8 cellular contexts compared by ENCODE assay signal in genomic region chr5:172453206-172453985, GRCh38. TPM values are rescaled to one million over a fixed set of nuclear protein-coding genes. Genes with fewer than 3 reads are reported as not detected.
A peak's percentile ranks its signal among the peaks of the same experiment; 100 is the strongest.
DNase-seq lines count a peak whose midpoint lies in the region; ATAC-seq and TF ChIP-seq lines count a peak whose summit lies in the region.

No MANE protein-coding gene starts in this region.

- POLR2A ChIA-PET in A673 (lab: Charles Lee; ENCODE audit: low non-redundant PET) = interaction anchor here (0.6 kb wide), 1 partner anchor 16 kb away, joined by 3 read pairs; no protein-coding TSS in a partner anchor
- POLR2A ChIA-PET in HEK293 (lab: Yijun Ruan, JAX) = interaction anchor here (0.5 kb wide), 1 partner anchor 230 kb away, joined by 3 read pairs; no protein-coding TSS in a partner anchor

- H3K4me1 ChIP-seq in A673 (ENCODE audit: insufficient read depth, low read length, poor library complexity, severe bottlenecking) (peaks cover 11% of the 10 kb centered on the region), HEK293 (ENCODE audit: control insufficient read depth, insufficient read depth, low read length) (no peaks in the 10 kb centered on the region; the same call in 1 of the 2 replicates), neuron (ENCODE audit: insufficient read depth, low read length) (peaks cover 11% of the 10 kb centered on the region)

- peak overlapping the region; percentile 71 for H3K27ac ChIP-seq in A673 (ENCODE audit: low read depth, low read length, poor library complexity, severe bottlenecking)
- no peak overlapping the region for H3K27ac ChIP-seq in HEK293 (ENCODE audit: extremely low read depth, low read depth, low read length)
- peak overlapping the region; percentile 61 for H3K27ac ChIP-seq in VCaP

- peak overlapping the region; percentile 35 for H2AFZ ChIP-seq in neuron (ENCODE audit: low read depth, low read length)

- CTCF ChIA-PET in A673 (lab: Charles Lee) = interaction anchor here (1.4 kb wide), 1 partner anchor 16 kb away, joined by 4 read pairs; no protein-coding TSS in a partner anchor
- CTCF ChIA-PET in HEK293 (lab: Yijun Ruan, JAX) = interaction anchor here (0.6 to 5.0 kb wide), 8 partner anchors 14 to 825 kb away, joined by 3 to 67 read pairs (median 4); no protein-coding TSS in a partner anchor

- H3K36me3 ChIP-seq in A673 (ENCODE audit: insufficient read depth, low read length, poor library complexity, severe bottlenecking) (no peaks in the 10 kb centered on the region), HEK293 (ENCODE audit: control insufficient read depth in 2 of 2, insufficient read depth in 1 of 2, low read length in 2 of 2) (no peaks in the 10 kb centered on the region), neuron (ENCODE audit: insufficient read depth, low read length) (peaks cover 6% of the 10 kb centered on the region)

- H3K9me3 ChIP-seq in A673 (ENCODE audit: low read depth, low read length, poor library complexity, severe bottlenecking) (no peaks in the 10 kb centered on the region), HEK293 (ENCODE audit: control insufficient read depth, insufficient read depth, low read depth, low read length) (no peaks in the 10 kb centered on the region), neuron (ENCODE audit: low read length) (no peaks in the 10 kb centered on the region)

- H3K27me3 ChIP-seq in A673 (replicated peaks; ENCODE audit: insufficient read depth, low read depth, low read length, poor library complexity) (no peaks in the 10 kb centered on the region), neuron (ENCODE audit: insufficient read depth, low read length) (no peaks in the 10 kb centered on the region)

- TF ChIP-seq POLR2A in GM18505 (IDR thresholded peaks at IDR 0.05; ENCODE audit: borderline replicate concordance, extremely low read depth, insufficient read depth, insufficient read length) = no peak

- BruUV-seq in A673 (replicated peaks; lab: Mats Ljungman, UMichigan) = TSS peak; percentile 38

- intact Hi-C loops in A673 (cut with micrococcal nuclease; ENCODE audit: unreplicated experiment) = no loop called here

- H3K4me3 ChIP-seq in A673 (ENCODE audit: low read depth, low read length, poor library complexity, severe bottlenecking) (peak overlapping the region; percentile 77), HEK293 (ENCODE audit: low read depth, low read length) (peak overlapping the region; percentile 65), neuron (ENCODE audit: low read length) (peak overlapping the region; percentile 78)

- peak; percentile 71 for DNase-seq in A673 (ENCODE audit: low spot score)
- peak; percentile 46 for DNase-seq in fibroblast of the conjunctiva (ENCODE audit: low read depth)

- TF ChIP-seq CTCF in A673 (conservative IDR thresholded peaks at IDR 0.05; ENCODE audit: low read depth, low read length) (peak; percentile 56), HEK293 (tag by site-specific recombination; IDR thresholded peaks at IDR 0.05) (0 out of 2 replicates have a peak, but pooled peaks have one; percentile 20), VCaP (conservative IDR thresholded peaks at IDR 0.05) (no peak)

- ATAC-seq in HG02759 (IDR thresholded peaks at IDR 0.05; ENCODE audit: unreplicated experiment) (no peak), HG02938 (IDR thresholded peaks at IDR 0.05; ENCODE audit: unreplicated experiment) (no peak), GM18505 (IDR thresholded peaks at IDR 0.05; ENCODE audit: unreplicated experiment) (no peak)

TF ChIP-seq in HEK293, 187 proteins besides CTCF, POLR2A, EP300 and RAD21:
- TF ChIP-seq ZFP69B (tag by site-specific recombination; IDR thresholded peaks at IDR 0.05) (peak; percentile 84; the same call in 1 of the 2 replicates), ZNF302 (tag by site-specific recombination; IDR thresholded peaks at IDR 0.05; ENCODE audit: low read depth) (no peak), ZNF692 (tag by site-specific recombination; IDR thresholded peaks at IDR 0.05) (peak; percentile 94), ZNF600 (tag by site-specific recombination; IDR thresholded peaks at IDR 0.05) (0 out of 2 replicates have a peak, but pooled peaks have one; percentile 50), GLIS2 (tag by site-specific recombination; IDR thresholded peaks at IDR 0.05) (peak; percentile 70), ZBTB44 (tag by site-specific recombination; IDR thresholded peaks at IDR 0.05) (no peak), ZSCAN30 (tag by site-specific recombination; IDR thresholded peaks at IDR 0.05) (0 out of 2 replicates have a peak, but pooled peaks have one; percentile 51), ZNF416 (tag by site-specific recombination; IDR thresholded peaks at IDR 0.05) (no peak), ZBTB1 (tag by site-specific recombination; IDR thresholded peaks at IDR 0.05) (no peak), ZBTB6 (tag by site-specific recombination; IDR thresholded peaks at IDR 0.05) (peak; percentile 59), ZBTB17 (tag by site-specific recombination; IDR thresholded peaks at IDR 0.05) (peak; percentile 18; the same call in 1 of the 2 replicates)
- TF ChIP-seq, protein P1, sequence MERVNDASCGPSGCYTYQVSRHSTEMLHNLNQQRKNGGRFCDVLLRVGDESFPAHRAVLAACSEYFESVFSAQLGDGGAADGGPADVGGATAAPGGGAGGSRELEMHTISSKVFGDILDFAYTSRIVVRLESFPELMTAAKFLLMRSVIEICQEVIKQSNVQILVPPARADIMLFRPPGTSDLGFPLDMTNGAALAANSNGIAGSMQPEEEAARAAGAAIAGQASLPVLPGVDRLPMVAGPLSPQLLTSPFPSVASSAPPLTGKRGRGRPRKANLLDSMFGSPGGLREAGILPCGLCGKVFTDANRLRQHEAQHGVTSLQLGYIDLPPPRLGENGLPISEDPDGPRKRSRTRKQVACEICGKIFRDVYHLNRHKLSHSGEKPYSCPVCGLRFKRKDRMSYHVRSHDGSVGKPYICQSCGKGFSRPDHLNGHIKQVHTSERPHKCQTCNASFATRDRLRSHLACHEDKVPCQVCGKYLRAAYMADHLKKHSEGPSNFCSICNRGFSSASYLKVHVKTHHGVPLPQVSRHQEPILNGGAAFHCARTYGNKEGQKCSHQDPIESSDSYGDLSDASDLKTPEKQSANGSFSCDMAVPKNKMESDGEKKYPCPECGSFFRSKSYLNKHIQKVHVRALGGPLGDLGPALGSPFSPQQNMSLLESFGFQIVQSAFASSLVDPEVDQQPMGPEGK (tag by site-specific recombination; IDR thresholded peaks at IDR 0.05) = peak; percentile 28; the same call in 1 of the 2 replicates

RNA-seq across cellular contexts. Expression of gene SH3PXD2B, which starts 0.9 kb away (rescaled TPM):
- total RNA-seq in A673 (2021) = 28.1 and 32.1 TPM in 2 replicates
